In genomic region chr4:140866492-140867005, GRCh38 we compare ENCODE assay signal across 23 cellular contexts.
DNase-seq lines count a peak whose midpoint lies in the region; ATAC-seq and TF ChIP-seq lines count a peak whose summit lies in the region.
"Had no signal": no experiment of that assay in that cellular context is flagged by ENCODE, and none has a peak within 500 bp of the region (broad histone marks: within the 10 kb centered on the region; RNA-seq: fewer than 3 reads in every experiment).

No MANE protein-coding gene starts in this region.

- H3F3A ChIP-seq in SK-N-SH (replicated peaks; ENCODE audit: insufficient read depth) (no peaks in the 10 kb centered on the region), neural progenitor cell (ENCODE audit: low read depth) (peaks cover 9% of the 10 kb centered on the region)

- intact Hi-C loops in esophagus muscularis mucosa (cut with DNase I) = loop anchor here (10.0 kb wide), 2 partner anchors 58 to 358 kb away; partner anchors contain the start of gene ZNF330

- H3K4me1 ChIP-seq in SK-N-SH (ENCODE audit: control insufficient read depth in 1 of 2, insufficient read depth in 2 of 2, low read depth in 1 of 2, low read length in 1 of 2) (peaks cover 0 to 18% of the 10 kb centered on the region in 2 experiments; a peak in 3 of 4 replicates), esophagus muscularis mucosa (peaks cover 9 to 27% (median 18%) of the 10 kb centered on the region in 4 donors), neural progenitor cell (peaks cover 15% of the 10 kb centered on the region)

- no peak for TF ChIP-seq POLR2A in esophagus muscularis mucosa (IDR thresholded peaks at IDR 0.05; ENCODE audit: low read depth)

- peaks cover 15% of the 10 kb centered on the region for H3K4me1 Mint-ChIP-seq in neural progenitor cell
- H3K4me1 Mint-ChIP-seq in T-cell = peaks cover 0 to 9% (median 6%) of the 10 kb centered on the region in 3 donors

- H3K9ac ChIP-seq in SK-N-SH (no peak overlapping the region), neural progenitor cell (no peak overlapping the region)

- H3K27me3 ChIP-seq in SK-N-SH (ENCODE audit: insufficient read depth) = no peaks in the 10 kb centered on the region
- no peaks in the 10 kb centered on the region for H3K27me3 ChIP-seq in esophagus muscularis mucosa
- H3K27me3 ChIP-seq in neural progenitor cell = peaks cover 98% of the 10 kb centered on the region
- H3K27me3 ChIP-seq: BE2C had no signal

- peak in 1 of 2 experiments; percentile 64; a peak in 1 of 4 replicates for TF ChIP-seq EP300 in SK-N-SH (IDR thresholded peaks at IDR 0.05; ENCODE audit: borderline replicate concordance in 1 of 2, low read depth in 1 of 2, low read length in 1 of 2)
- no peak for TF ChIP-seq EP300 in esophagus muscularis mucosa (IDR thresholded peaks at IDR 0.05)

- TF ChIP-seq RAD21 in SK-N-SH (IDR thresholded peaks at IDR 0.05; ENCODE audit: low read length) = no peak

- H3K4me2 ChIP-seq in SK-N-SH = no peak overlapping the region
- H3K4me2 ChIP-seq in neural progenitor cell = peak overlapping the region; percentile 17

- WGBS in SK-N-SH (ENCODE audit: low lambda C conversion rate) = 78% methylated on average over 5 of the region's 5 CpGs
- WGBS in esophagus muscularis mucosa = 99% methylated on average over 5 of the region's 5 CpGs

- CTCF ChIA-PET in SK-N-SH (lab: Yijun Ruan, JAX) = interaction anchor here (0.7 to 8.7 kb wide), 5 partner anchors 17 to 1639 kb away, joined by 3 to 88 read pairs (median 9); partner anchors contain the start of gene RNF150
- CTCF ChIA-PET in T-cell (lab: Charles Lee) = interaction anchor here in 1 of 2 donors (0.5 to 0.6 kb wide), 2 partner anchors 20 to 434 kb away, joined by 3 read pairs; no protein-coding TSS in a partner anchor

- H3K9me3 ChIP-seq in SK-N-SH (no peaks in the 10 kb centered on the region), esophagus muscularis mucosa (no peaks in the 10 kb centered on the region), neural progenitor cell (ENCODE audit: low read depth) (no peaks in the 10 kb centered on the region)
- H3K9me3 ChIP-seq: BE2C had no signal

- H3K4me3 Mint-ChIP-seq in neural progenitor cell (peak overlapping the region; percentile 57), T-cell (no peak overlapping the region)
- H3K4me3 Mint-ChIP-seq: CD14-positive monocyte; CD8-positive, alpha-beta memory T cell had no signal

- H3K4me3 ChIP-seq in SK-N-SH (ENCODE audit: low read depth in 2 of 2, low read length in 1 of 2) (no peak overlapping the region), esophagus muscularis mucosa (no peak overlapping the region), neural progenitor cell (no peak overlapping the region)

- no peak for ATAC-seq in T-cell (replicated peaks in 1 of 4)
- ATAC-seq in GM18868 (IDR thresholded peaks at IDR 0.05; ENCODE audit: unreplicated experiment) = no peak
- ATAC-seq: PC-3 had no signal

- no peaks in the 10 kb centered on the region for H3K9me2 ChIP-seq in SK-N-SH

- TF ChIP-seq CTCF in SK-N-SH (IDR thresholded peaks at IDR 0.05) = no peak
- no peak for TF ChIP-seq CTCF in esophagus muscularis mucosa (IDR thresholded peaks at IDR 0.05)
- TF ChIP-seq CTCF in neural progenitor cell (IDR thresholded peaks at IDR 0.05) = no peak

- H3K9me3 Mint-ChIP-seq in neural progenitor cell = no peaks in the 10 kb centered on the region
- no peaks in the 10 kb centered on the region for H3K9me3 Mint-ChIP-seq in T-cell
- H3K9me3 Mint-ChIP-seq: CD14-positive monocyte; CD8-positive, alpha-beta memory T cell had no signal

- H3K79me2 ChIP-seq in SK-N-SH (ENCODE audit: insufficient read depth) (no peaks in the 10 kb centered on the region), neural progenitor cell (ENCODE audit: low read depth) (no peaks in the 10 kb centered on the region)

- H3K36me3 Mint-ChIP-seq in neural progenitor cell = peaks cover 7% of the 10 kb centered on the region
- H3K36me3 Mint-ChIP-seq in T-cell = no peaks in the 10 kb centered on the region
- H3K36me3 Mint-ChIP-seq: CD14-positive monocyte; CD8-positive, alpha-beta memory T cell had no signal

- H4K20me1 ChIP-seq in SK-N-SH (ENCODE audit: insufficient read depth) = no peaks in the 10 kb centered on the region
- H4K20me1 ChIP-seq in neural progenitor cell (ENCODE audit: low read depth) = peaks cover 73% of the 10 kb centered on the region

- H3K36me3 ChIP-seq in SK-N-SH (replicated peaks in 1 of 2; ENCODE audit: control insufficient read depth in 1 of 2, insufficient read depth in 2 of 2, low read length in 1 of 2) (peaks cover 13 to 50% of the 10 kb centered on the region in 2 experiments), esophagus muscularis mucosa (peaks cover 0 to 9% (median 0%) of the 10 kb centered on the region in 4 donors), neural progenitor cell (no peaks in the 10 kb centered on the region)

- DNase-seq in NCI-H146 (lab: John Stamatoyannopoulos, UW) (peak; percentile 24), NCI-H146 treated with DMSO at 0.1 percent for 48 hours (lab: John Stamatoyannopoulos, UW; ENCODE audit: unreplicated experiment) (no peak), SK-N-SH (no peak), esophagus muscularis mucosa (ENCODE audit: extremely low spot score) (no peak), neural progenitor cell (ENCODE audit: low spot score) (peak; percentile 87), T-cell (no peak), DMS 273 treated with DMSO at 0.1 percent for 48 hours (lab: John Stamatoyannopoulos, UW) (no peak)
- DNase-seq: BE2C; CD8-positive, alpha-beta memory T cell; DMS153; DND-41; Karpas-422; NCI-H1092; NCI-H1436; NCI-H1930; NCI-H2107; NCI-H510A; NCI-H748 treated with DMSO at 0.1 percent for 48 hours; NK-92 treated with Interleukin-12 subunit alpha and Interleukin-12 subunit beta, amount 100 ng/mL, for 24 hours; PC-3 had no signal

- no peak overlapping the region for H2AFZ ChIP-seq in SK-N-SH (ENCODE audit: low read depth)
- no peak overlapping the region for H2AFZ ChIP-seq in neural progenitor cell (replicated peaks)

- no peak overlapping the region for H3K27ac Mint-ChIP-seq in neural progenitor cell
- H3K27ac Mint-ChIP-seq in T-cell = no peak overlapping the region
- H3K27ac Mint-ChIP-seq: CD14-positive monocyte; CD8-positive, alpha-beta memory T cell had no signal

- POLR2A ChIA-PET in SK-N-SH (lab: Yijun Ruan, JAX) (no interaction called here), T-cell (lab: Charles Lee) (no interaction called here)

- H3K27me3 Mint-ChIP-seq in neural progenitor cell (ENCODE audit: insufficient read depth, low read depth) = peaks cover 39% of the 10 kb centered on the region
- peaks cover 4 to 9% of the 10 kb centered on the region in 2 donors for H3K27me3 Mint-ChIP-seq in T-cell

- H3K27ac ChIP-seq in SK-N-SH (ENCODE audit: low read depth in 2 of 2, low read length in 1 of 2) (peak overlapping the region in 1 of 2 experiments; percentile 62; a peak in 2 of 4 replicates), esophagus muscularis mucosa (replicated peaks in 1 of 4) (peak overlapping the region; percentile 15 to 56 (median 32)), neural progenitor cell (no peak overlapping the region)
- H3K27ac ChIP-seq: 22Rv1 had no signal

TF ChIP-seq in SK-N-SH, 30 proteins besides CTCF, POLR2A, EP300 and RAD21:
- TF ChIP-seq GATA2 (CRISPR knock-in tag; IDR thresholded peaks at IDR 0.05) (peak; percentile 56), MXI1 (IDR thresholded peaks at IDR 0.05; ENCODE audit: low read depth, low read length) (no peak)

Comparison
In these comparisons a context has a peak if more than half of its experiments do, and no peak if none do; other contexts are left out.
1. DNase-seq: peak in NCI-H146 (single experiment) and neural progenitor cell (single experiment); none in NCI-H146 treated with DMSO at 0.1 percent for 48 hours (single experiment), SK-N-SH (single experiment), esophagus muscularis mucosa (single experiment), T-cell (0 of 34) and DMS 273 treated with DMSO at 0.1 percent for 48 hours (single experiment).